In the genomic region with DNA sequence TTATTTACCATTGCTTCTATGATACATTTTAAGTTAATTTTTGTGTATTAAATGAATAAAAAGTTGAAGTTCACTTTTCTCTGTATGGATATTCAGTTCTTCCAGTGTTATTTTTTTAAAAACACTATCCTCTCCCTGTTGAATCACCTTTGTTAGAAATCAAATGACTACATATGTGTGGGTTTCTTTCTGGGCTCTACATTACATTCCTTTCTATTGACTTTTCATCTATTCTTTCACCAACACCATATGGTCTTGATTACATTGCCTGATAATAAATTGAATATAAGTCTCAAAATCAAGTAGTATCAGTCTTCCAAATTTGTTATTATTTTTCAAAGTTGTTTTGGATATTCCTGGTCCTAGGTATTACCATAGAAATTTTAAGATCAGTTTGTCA, we compare ENCODE assay signal across 19 cellular contexts. TPM values are rescaled to one million over a fixed set of nuclear protein-coding genes. Genes with fewer than 3 reads are reported as not detected.
DNase-seq lines count a peak whose midpoint lies in the region; ATAC-seq and TF ChIP-seq lines count a peak whose summit lies in the region.
"Had no signal": no experiment of that assay in that cellular context is flagged by ENCODE, and none has a peak within 500 bp of the region (broad histone marks: within the 10 kb centered on the region; RNA-seq: fewer than 3 reads in every experiment).

No MANE protein-coding gene starts in this region.

- CTCF ChIA-PET in mammary epithelial cell (lab: Charles Lee; ENCODE audit: low non-redundant PET) (no interaction called here), MCF 10A (lab: Yijun Ruan, JAX) (no interaction called here)

- DNase-seq in mammary epithelial cell (peak; percentile 66), MCF 10A (ENCODE audit: unreplicated experiment) (no peak), RPMI7951 (ENCODE audit: low read depth) (peak; percentile 41), fibroblast of mammary gland (ENCODE audit: low read depth) (peak; percentile 79), SJCRH30 (no peak)
- no peak for DNase-seq in effector CD8-positive, alpha-beta T cell (lab: John Stamatoyannopoulos, UW)
- DNase-seq: activated CD4-positive, alpha-beta T cell treated with anti-CD3 and anti-CD28 coated beads for 4 hours; activated CD8-positive, alpha-beta memory T cell treated with anti-CD3 and anti-CD28 coated beads, Interleukin-2, amount 10 ng/mL, durations not matched to agents 7 days and 5 days; CD4-positive, CD25-positive, alpha-beta regulatory T cell; DMS153; gastrocnemius medialis; NCI-H1105 treated with DMSO at 0.1 percent for 48 hours; NCI-H2081 treated with DMSO at 0.1 percent for 48 hours; NCI-H510A; occipital lobe; uterus had no signal

- peaks cover 6% of the 10 kb centered on the region for H3K36me3 Mint-ChIP-seq in MCF 10A (ENCODE audit: insufficient read depth, unreplicated experiment)
- H3K36me3 Mint-ChIP-seq: activated CD8-positive, alpha-beta memory T cell treated with anti-CD3 and anti-CD28 coated beads, Interleukin-2, amount 10 ng/mL, durations not matched to agents 7 days and 5 days; CD4-positive, CD25-positive, alpha-beta regulatory T cell had no signal

- no peak overlapping the region for H3K4me2 ChIP-seq in mammary epithelial cell (ENCODE audit: insufficient read depth, low read depth, low read length)

- in situ Hi-C loops in mammary epithelial cell (cut with MboI; ENCODE audit: low sequenced_read_pairs in 2 of 2), result no loop called here

- dilution Hi-C loops in mammary epithelial cell (cut with HindIII; ENCODE audit: low sequenced_read_pairs), result no loop called here

- peaks cover 21% of the 10 kb centered on the region for H3K4me1 Mint-ChIP-seq in MCF 10A (ENCODE audit: insufficient read depth, unreplicated experiment)
- H3K4me1 Mint-ChIP-seq: activated CD8-positive, alpha-beta memory T cell treated with anti-CD3 and anti-CD28 coated beads, Interleukin-2, amount 10 ng/mL, durations not matched to agents 7 days and 5 days; CD4-positive, CD25-positive, alpha-beta regulatory T cell had no signal

- H3K36me3 ChIP-seq in mammary epithelial cell (ENCODE audit: insufficient read depth, low read length) (no peaks in the 10 kb centered on the region), SJCRH30 (no peaks in the 10 kb centered on the region)
- H3K36me3 ChIP-seq: breast epithelium, gastrocnemius medialis, uterus had no signal

- H3K9ac ChIP-seq in mammary epithelial cell (ENCODE audit: insufficient read depth, low read length), result no peak overlapping the region

- H3K9me3 ChIP-seq in mammary epithelial cell (replicated peaks; ENCODE audit: insufficient read depth, low read length), result no peaks in the 10 kb centered on the region
- no peaks in the 10 kb centered on the region for H3K9me3 ChIP-seq in SJCRH30 (replicated peaks)
- H3K9me3 ChIP-seq: breast epithelium, gastrocnemius medialis, uterus had no signal

- H2AFZ ChIP-seq in mammary epithelial cell (ENCODE audit: low read depth, low read length), result no peak overlapping the region

- BruUV-seq in mammary epithelial cell (replicated peaks; lab: Mats Ljungman, UMichigan) (no TSS peak), MCF 10A (replicated peaks; lab: Mats Ljungman, UMichigan) (no TSS peak)

- no peaks in the 10 kb centered on the region for H4K20me1 ChIP-seq in mammary epithelial cell (ENCODE audit: insufficient read depth, low read length)

- H3K4me3 Mint-ChIP-seq in MCF 10A (ENCODE audit: unreplicated experiment), result no peak overlapping the region
- H3K4me3 Mint-ChIP-seq: activated CD8-positive, alpha-beta memory T cell treated with anti-CD3 and anti-CD28 coated beads, Interleukin-2, amount 10 ng/mL, durations not matched to agents 7 days and 5 days; CD4-positive, CD25-positive, alpha-beta regulatory T cell had no signal

- no peaks in the 10 kb centered on the region for H3K27me3 Mint-ChIP-seq in MCF 10A (ENCODE audit: insufficient read depth, unreplicated experiment)
- H3K27me3 Mint-ChIP-seq: activated CD8-positive, alpha-beta memory T cell treated with anti-CD3 and anti-CD28 coated beads, Interleukin-2, amount 10 ng/mL, durations not matched to agents 7 days and 5 days; CD4-positive, CD25-positive, alpha-beta regulatory T cell had no signal

- TF ChIP-seq CTCF in mammary epithelial cell (conservative IDR thresholded peaks at IDR 0.05 in 1 of 2, IDR thresholded peaks at IDR 0.05 in 1 of 2; ENCODE audit: extremely low read depth in 1 of 2, insufficient read depth in 1 of 2, low read depth in 1 of 2, low read length in 2 of 2) (no peak), MCF 10A (IDR thresholded peaks at IDR 0.05; ENCODE audit: unreplicated experiment) (no peak), fibroblast of mammary gland (conservative IDR thresholded peaks at IDR 0.05; ENCODE audit: control insufficient read depth, insufficient read depth, low read depth, low read length) (no peak)

- POLR2A ChIA-PET in MCF 10A (lab: Yijun Ruan, JAX), result no interaction called here

- H3K79me2 ChIP-seq in mammary epithelial cell (ENCODE audit: insufficient read depth, low read length), result no peaks in the 10 kb centered on the region

- H3K27me3 ChIP-seq in mammary epithelial cell (ENCODE audit: insufficient read depth, low read length), result no peaks in the 10 kb centered on the region
- H3K27me3 ChIP-seq in SJCRH30, result no peaks in the 10 kb centered on the region
- H3K27me3 ChIP-seq: breast epithelium, uterus had no signal

- ATAC-seq in HG02623 (IDR thresholded peaks at IDR 0.05; ENCODE audit: unreplicated experiment), result no peak
- no peak for ATAC-seq in GM19452 (IDR thresholded peaks at IDR 0.05; ENCODE audit: unreplicated experiment)
- ATAC-seq: activated CD8-positive, alpha-beta memory T cell treated with anti-CD3 and anti-CD28 coated beads, Interleukin-2, amount 10 ng/mL, durations not matched to agents 7 days and 5 days; gastrocnemius medialis had no signal

- H3K4me3 ChIP-seq in mammary epithelial cell (replicated peaks in 1 of 3; ENCODE audit: insufficient read depth in 1 of 3, low read depth in 2 of 3, low read length in 3 of 3) (no peak overlapping the region), fibroblast of mammary gland (ENCODE audit: control insufficient read depth, low read depth, low read length) (no peak overlapping the region), SJCRH30 (no peak overlapping the region)
- H3K4me3 ChIP-seq: breast epithelium, gastrocnemius medialis, uterus had no signal

- H3K27ac ChIP-seq in mammary epithelial cell (ENCODE audit: insufficient read depth, low read depth, low read length) (no peak overlapping the region), SJCRH30 (no peak overlapping the region)
- H3K27ac ChIP-seq: breast epithelium, gastrocnemius medialis, uterus had no signal

- H3K9me3 Mint-ChIP-seq in MCF 10A (ENCODE audit: unreplicated experiment), result no peaks in the 10 kb centered on the region

- H3K27ac Mint-ChIP-seq in MCF 10A (ENCODE audit: low read depth, unreplicated experiment), result no peak overlapping the region
- H3K27ac Mint-ChIP-seq: activated CD8-positive, alpha-beta memory T cell treated with anti-CD3 and anti-CD28 coated beads, Interleukin-2, amount 10 ng/mL, durations not matched to agents 7 days and 5 days; CD4-positive, CD25-positive, alpha-beta regulatory T cell had no signal

- intact Hi-C loops in mammary epithelial cell (cut with micrococcal nuclease) (no loop called here), MCF 10A (cut with micrococcal nuclease) (no loop called here)

- H3K4me1 ChIP-seq in mammary epithelial cell (ENCODE audit: insufficient read depth, low read length) (peaks cover 11% of the 10 kb centered on the region), SJCRH30 (no peaks in the 10 kb centered on the region)
- H3K4me1 ChIP-seq: breast epithelium, gastrocnemius medialis, uterus had no signal

RNA-seq across cellular contexts. Expression of a gene that starts 7.3 kb away (rescaled TPM):
- total RNA-seq in mammary epithelial cell, result 1 to 10 TPM; 1.5 to 3.3 TPM
- 1.1 TPM for polyA plus RNA-seq in mammary epithelial cell
- 0.93 TPM for polyA minus RNA-seq in mammary epithelial cell
- 6.9 and 7.5 TPM in 2 replicates for total RNA-seq in MCF 10A (2022)
- 1.3 and 1.4 TPM in 2 replicates for total RNA-seq in RPMI7951 (2014; rRNA removed; shearing (Covaris generic))
- 10.5 and 12.6 TPM in 2 replicates for total RNA-seq in SJCRH30 (2014; rRNA removed; shearing (Covaris generic))
- total RNA-seq: activated CD8-positive, alpha-beta memory T cell treated with anti-CD3 and anti-CD28 coated beads, Interleukin-2, amount 10 ng/mL, durations not matched to agents 7 days and 5 days; CD4-positive, CD25-positive, alpha-beta regulatory T cell had no signal
- polyA plus RNA-seq: CD4-positive, CD25-positive, alpha-beta regulatory T cell had no signal

Comparison
In these comparisons a context has a peak if more than half of its experiments do, and no peak if none do; other contexts are left out.
1. DNase-seq: peak in mammary epithelial cell (single experiment), RPMI7951 (single experiment) and fibroblast of mammary gland (single experiment); none in MCF 10A (single experiment), effector CD8-positive, alpha-beta T cell (single experiment) and SJCRH30 (0 of 2).